Comparison of ENCODE assay signal across 1 cellular context in the genomic region with DNA sequence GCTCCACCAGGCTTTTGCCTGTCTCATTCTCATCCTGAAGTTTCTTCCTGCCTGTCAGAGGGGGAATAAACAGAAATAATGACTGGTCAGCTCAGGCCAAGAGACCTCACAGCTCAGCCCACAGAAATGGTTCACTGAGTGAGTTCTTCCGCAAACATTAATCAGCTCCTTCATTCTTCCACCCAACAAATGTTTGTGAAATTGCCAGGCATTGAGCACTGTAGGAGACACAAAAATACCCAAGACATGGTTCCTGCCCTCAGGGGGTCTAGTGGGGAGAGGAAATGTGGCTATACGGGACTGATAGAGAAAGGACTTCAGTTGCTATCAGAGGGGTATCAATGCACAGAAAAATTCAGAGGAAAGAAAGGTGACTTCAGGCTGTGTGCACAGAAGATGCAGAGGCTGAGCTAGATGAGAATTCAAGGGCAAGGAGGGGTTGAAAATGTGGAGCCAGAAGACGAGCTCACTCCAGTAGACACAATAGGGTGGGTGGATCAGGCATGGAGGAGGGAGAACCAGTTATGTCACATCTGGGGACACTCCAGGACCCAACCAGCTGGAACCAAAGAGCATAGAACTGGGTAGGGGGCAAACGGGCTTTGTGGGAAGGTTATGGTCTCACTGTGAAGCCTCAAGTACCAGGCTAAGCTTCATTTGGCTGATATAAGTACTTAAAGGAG.
TF ChIP-seq lines count a peak whose summit lies in the region.

No MANE protein-coding gene starts in this region.

TF ChIP-seq in WTC11, 78 proteins besides CTCF, POLR2A, EP300 and RAD21 (continued from another document):
- no peak for TF ChIP-seq ZNF396 (CRISPR knock-in tag; IDR thresholded peaks at IDR 0.05; ENCODE audit: borderline replicate concordance)
- no peak for TF ChIP-seq GABPB1 (CRISPR knock-in tag; IDR thresholded peaks at IDR 0.05)
- no peak for TF ChIP-seq ZNF416 (CRISPR knock-in tag; IDR thresholded peaks at IDR 0.05)
- TF ChIP-seq KAT7 (CRISPR knock-in tag; IDR thresholded peaks at IDR 0.05; ENCODE audit: borderline replicate concordance) = no peak
- no peak for TF ChIP-seq NFYB (CRISPR knock-in tag; conservative IDR thresholded peaks at IDR 0.05; ENCODE audit: low read depth)
- TF ChIP-seq USF1 (CRISPR knock-in tag; IDR thresholded peaks at IDR 0.05) = no peak
TF ChIP-seq in WTC11: peak in this region for 0.
